ENCODE assay signal across 16 cellular contexts in genomic region chr19:56660381-56661105, GRCh38. TPM values are rescaled to one million over a fixed set of nuclear protein-coding genes. Genes with fewer than 3 reads are reported as not detected.
DNase-seq lines count a peak whose midpoint lies in the region; ATAC-seq, FAIRE-seq and TF ChIP-seq lines count a peak whose summit lies in the region.
"Had no signal": no experiment of that assay in that cellular context is flagged by ENCODE, and none has a peak within 500 bp of the region (broad histone marks: within the 10 kb centered on the region; RNA-seq: fewer than 3 reads in every experiment).

No MANE protein-coding gene starts in this region.

- TF ChIP-seq CTCF in C4-2B (conservative IDR thresholded peaks at IDR 0.05) (peak; percentile 41; the same call in 1 of the 2 replicates), lung (IDR thresholded peaks at IDR 0.05; ENCODE audit: control extremely low read depth, extremely low read depth) (no peak), HFFc6 (IDR thresholded peaks at IDR 0.05) (no peak), foreskin fibroblast (IDR thresholded peaks at IDR 0.05; ENCODE audit: low read depth, low read length) (no peak)

- H3K36me3 Mint-ChIP-seq in HFFc6 (ENCODE audit: low read depth) = peaks cover 4% of the 10 kb centered on the region; the same call in 1 of the 2 replicates

- H3K27ac ChIP-seq in C4-2B (no peak overlapping the region), lung (ENCODE audit: low read depth in 1 of 2, low read length in 1 of 2) (no peak overlapping the region)
- H3K27ac ChIP-seq: SJSA1, uterus had no signal

- 15 to 17% methylated on average over 32 of the region's 32 CpGs for WGBS in lung, 2 donors

- ATAC-seq in lung (ENCODE audit: insufficient read depth, low FRiP score) = peak; percentile 19
- ATAC-seq: activated naive CD4-positive, alpha-beta T cell treated with anti-CD3 and anti-CD28 coated beads, Interleukin-2, amount 50 U/mL, for 72 hours had no signal

- FAIRE-seq in urothelium cell line (lab: Jason Lieb, UNC) = no peak
- FAIRE-seq: frontal cortex had no signal

- H3K9me3 ChIP-seq in lung (ENCODE audit: control insufficient read depth in 2 of 2, insufficient read depth in 1 of 2, low read length in 1 of 2) = peaks cover 0 to 34% of the 10 kb centered on the region in 2 donors
- H3K9me3 ChIP-seq: uterus had no signal

- H3K36me3 ChIP-seq in lung (ENCODE audit: control insufficient read depth in 2 of 2, insufficient read depth in 2 of 2, low read length in 2 of 2) = peaks cover 3 to 14% of the 10 kb centered on the region in 2 donors
- H3K36me3 ChIP-seq: SJSA1, uterus had no signal

- peaks cover 66% of the 10 kb centered on the region for H3K9me3 Mint-ChIP-seq in HFFc6

- no peaks in the 10 kb centered on the region; the same call in 1 of the 2 replicates for H3K27me3 Mint-ChIP-seq in HFFc6 (ENCODE audit: insufficient read depth)
- H3K27me3 Mint-ChIP-seq: dendritic cell treated with granulocyte-macrophage colony-stimulating factor and Interleukin-4, amounts not matched to agents 40 ng/mL and 50 ng/mL, for 4 days had no signal

- no peaks in the 10 kb centered on the region for H3K27me3 ChIP-seq in lung (ENCODE audit: control insufficient read depth, insufficient read depth)
- H3K27me3 ChIP-seq: SJSA1, uterus had no signal

- no peak overlapping the region for H3K4me3 Mint-ChIP-seq in HFFc6
- H3K4me3 Mint-ChIP-seq: dendritic cell treated with granulocyte-macrophage colony-stimulating factor and Interleukin-4, amounts not matched to agents 40 ng/mL and 50 ng/mL, for 4 days had no signal

- no peaks in the 10 kb centered on the region for H3K4me1 Mint-ChIP-seq in HFFc6 (ENCODE audit: low read depth)

- H3K27ac Mint-ChIP-seq in HFFc6 = no peak overlapping the region
- H3K27ac Mint-ChIP-seq: activated naive CD4-positive, alpha-beta T cell treated with anti-CD3 and anti-CD28 coated beads, Interleukin-2, amount 50 U/mL, for 72 hours; dendritic cell treated with granulocyte-macrophage colony-stimulating factor and Interleukin-4, amounts not matched to agents 40 ng/mL and 50 ng/mL, for 4 days had no signal

- no peak overlapping the region for H3K4me3 ChIP-seq in lung
- no peak overlapping the region for H3K4me3 ChIP-seq in foreskin fibroblast (ENCODE audit: low read depth in 1 of 2, low read length in 2 of 2)
- H3K4me3 ChIP-seq: SJSA1, uterus had no signal

- DNase-seq in HuH-7 (ENCODE audit: low spot score) (peak; percentile 33), cerebellar cortex (ENCODE audit: low spot score) (peak; percentile 48), lung (ENCODE audit: low spot score) (no peak), GDM1 (lab: John Stamatoyannopoulos, UW) (no peak), HFFc6 (no peak), foreskin fibroblast (no peak), urothelium cell line (ENCODE audit: low spot score) (no peak)
- DNase-seq: activated CD4-positive, alpha-beta T cell treated with anti-CD3 and anti-CD28 coated beads, Interleukin-2, amount 50 U/mL, for 1 hour; Caco-2; IMR-90 had no signal

- H3K4me1 ChIP-seq in lung (ENCODE audit: control insufficient read depth in 2 of 2, insufficient read depth in 2 of 2, low read length in 2 of 2) = no peaks in the 10 kb centered on the region
- H3K4me1 ChIP-seq: Caco-2, SJSA1, uterus had no signal

RNA-seq across cellular contexts. Expression of gene ZNF835, which starts 11.0 kb away (rescaled TPM):
- total RNA-seq in lung = 1 to 10 TPM; 2.6 to 3.2 TPM
- polyA plus RNA-seq in lung = 1 to 10 TPM in 1 of 2 donors, under 1 TPM in 1; 0.49 to 1.2 TPM
- not detected for total RNA-seq in HFFc6 (2021; fragmentation: NEBNext Ultra II Directional; extraction: Animal tissue kit (Norgen Biotek cat#: 25700))
- total RNA-seq: Caco-2, IMR-90, SJSA1 had no signal
- polyA plus RNA-seq: IMR-90 had no signal

RNA-seq across cellular contexts. Expression of gene SMIM17, which starts 17.6 kb away (rescaled TPM):
- under 1 TPM; 0.40 to 0.94 TPM for total RNA-seq in lung
- polyA plus RNA-seq in lung = under 1 TPM; 0.10 to 0.15 TPM
- total RNA-seq in HFFc6 (2021; fragmentation: NEBNext Ultra II Directional; extraction: Animal tissue kit (Norgen Biotek cat#: 25700)) = under 1 TPM in 2 of 6 experiments, not detected in 4; 0.21 TPM
- total RNA-seq: Caco-2, IMR-90 had no signal
- polyA plus RNA-seq: IMR-90 had no signal

Comparison
In these comparisons a context has a peak if more than half of its experiments do, and no peak if none do; other contexts are left out.
1. DNase-seq: peak in HuH-7 (single experiment) and cerebellar cortex (single experiment); none in lung (single experiment), GDM1 (single experiment), HFFc6 (single experiment), foreskin fibroblast (0 of 2) and urothelium cell line (single experiment).